ENCODE assay signal across 20 cellular contexts in genomic region chr1:207909687-207910086, GRCh38. TPM values are rescaled to one million over a fixed set of nuclear protein-coding genes. Genes with fewer than 3 reads are reported as not detected.
DNase-seq lines count a peak whose midpoint lies in the region; ATAC-seq, FAIRE-seq and TF ChIP-seq lines count a peak whose summit lies in the region.
"Had no signal": no experiment of that assay in that cellular context is flagged by ENCODE, and none has a peak within 500 bp of the region (broad histone marks: within the 10 kb centered on the region; RNA-seq: fewer than 3 reads in every experiment).

No MANE protein-coding gene starts in this region.

- no peak overlapping the region for H3K4me2 ChIP-seq in GM23338
- no peak overlapping the region for H3K4me2 ChIP-seq in Karpas-422 (ENCODE audit: low read depth, low read length, poor library complexity, severe bottlenecking)

- H3K79me2 ChIP-seq in GM23338 (replicated peaks; ENCODE audit: insufficient read depth) (no peaks in the 10 kb centered on the region), Karpas-422 (ENCODE audit: low read length) (no peaks in the 10 kb centered on the region)

- H4K20me1 ChIP-seq in GM23338 (replicated peaks; ENCODE audit: insufficient read depth) (no peaks in the 10 kb centered on the region), Karpas-422 (ENCODE audit: insufficient read depth, low read depth, low read length) (no peaks in the 10 kb centered on the region)

- H3K4me1 ChIP-seq in GM23338 (ENCODE audit: insufficient read depth), result 0 out of 2 replicates have a peak, but pooled peaks cover 3% of the 10 kb centered on the region
- peaks cover 2 to 79% (median 38%) of the 10 kb centered on the region in 5 donors for H3K4me1 ChIP-seq in subcutaneous abdominal adipose tissue (ENCODE audit: control insufficient read depth in 5 of 5, insufficient read depth in 5 of 5, low read length in 5 of 5)
- H3K4me1 ChIP-seq in mucosa of descending colon (ENCODE audit: low read depth), result peaks cover 4% of the 10 kb centered on the region
- no peaks in the 10 kb centered on the region for H3K4me1 ChIP-seq in Karpas-422 (ENCODE audit: low read length)
- no peaks in the 10 kb centered on the region for H3K4me1 ChIP-seq in colonic mucosa

- FAIRE-seq in GM19239 (lab: Jason Lieb, UNC), result no peak
- FAIRE-seq: H1, small intestine had no signal

- H3K27me3 ChIP-seq in GM23338 (ENCODE audit: insufficient read depth) (peaks cover 46% of the 10 kb centered on the region), dorsolateral prefrontal cortex (peaks cover 0 to 11% (median 0%) of the 10 kb centered on the region in 45 donors), subcutaneous abdominal adipose tissue (ENCODE audit: control insufficient read depth in 5 of 5, insufficient read depth in 4 of 5, low read length in 5 of 5) (peaks cover 8 to 25% (median 16%) of the 10 kb centered on the region in 5 donors), Karpas-422 (ENCODE audit: low read length) (no peaks in the 10 kb centered on the region), colonic mucosa (peaks cover 11% of the 10 kb centered on the region)
- H3K27me3 ChIP-seq: SJSA1 had no signal

- H3K9me2 ChIP-seq in GM23338 (ENCODE audit: insufficient read depth), result no peaks in the 10 kb centered on the region; the same call in 1 of the 2 replicates
- no peaks in the 10 kb centered on the region for H3K9me2 ChIP-seq in Karpas-422 (replicated peaks; ENCODE audit: insufficient read depth, low read length)

- H3K36me3 Mint-ChIP-seq in GM23338 (ENCODE audit: low read depth), result no peaks in the 10 kb centered on the region
- H3K36me3 Mint-ChIP-seq in naive B cell, result no peaks in the 10 kb centered on the region

- H3K9ac ChIP-seq in subcutaneous abdominal adipose tissue (ENCODE audit: low read length in 5 of 5) (peak overlapping the region in 3 of 5 donors; percentile 6 to 81 (median 31)), Karpas-422 (ENCODE audit: low read length) (no peak overlapping the region), colonic mucosa (ENCODE audit: low read depth in 2 of 2, low read length in 2 of 2) (no peak overlapping the region)

- DNase-seq in GM23338 (ENCODE audit: low spot score), result no peak
- no peak for DNase-seq in dorsolateral prefrontal cortex
- no peak for DNase-seq in naive B cell
- no peak for DNase-seq in GM19239 (ENCODE audit: insufficient read length, low spot score)
- DNase-seq in mucosa of descending colon, result no peak
- DNase-seq in Karpas-422, result no peak
- DNase-seq in colonic mucosa, result no peak
- DNase-seq: activated CD4-positive, CD25-positive, alpha-beta regulatory T cell treated with anti-CD3 and anti-CD28 coated beads, Interleukin-2, amount 50 U/mL, for 72 hours; central memory CD4-positive, alpha-beta T cell; COR-L47; endodermal cell; NCI-H2081; NCI-H526; nucleus accumbens; small intestine; T-helper 9 cell had no signal

- H3K27ac Mint-ChIP-seq in GM23338 (no peak overlapping the region), naive B cell (no peak overlapping the region)
- H3K27ac Mint-ChIP-seq: endodermal cell had no signal

- H3K9me3 ChIP-seq in subcutaneous abdominal adipose tissue (ENCODE audit: control insufficient read depth in 5 of 5, low read length in 5 of 5), result no peaks in the 10 kb centered on the region
- no peaks in the 10 kb centered on the region for H3K9me3 ChIP-seq in mucosa of descending colon
- no peaks in the 10 kb centered on the region for H3K9me3 ChIP-seq in Karpas-422 (ENCODE audit: low read length)
- no peaks in the 10 kb centered on the region for H3K9me3 ChIP-seq in colonic mucosa
- H3K9me3 ChIP-seq: SJSA1 had no signal

- H2AFZ ChIP-seq in GM23338 (peak overlapping the region; percentile 99; the same call in 1 of the 2 replicates), Karpas-422 (ENCODE audit: low read length) (no peak overlapping the region)

- H3K4me3 ChIP-seq in GM23338 (no peak overlapping the region), dorsolateral prefrontal cortex (peak overlapping the region in 30 of 59 donors; percentile 4 to 71 (median 58)), subcutaneous abdominal adipose tissue (ENCODE audit: low read depth in 1 of 5, low read length in 5 of 5) (peak overlapping the region; percentile 64 to 83 (median 70)), mucosa of descending colon (no peak overlapping the region), Karpas-422 (ENCODE audit: low read length) (no peak overlapping the region), colonic mucosa (no peak overlapping the region)
- H3K4me3 ChIP-seq: SJSA1 had no signal

- no peak overlapping the region for H3K4me3 Mint-ChIP-seq in GM23338
- peak overlapping the region in 6 of 8 donors; percentile 4 to 77 (median 48) for H3K4me3 Mint-ChIP-seq in naive B cell

- H3F3A ChIP-seq in GM23338 (replicated peaks; ENCODE audit: low read depth), result no peaks in the 10 kb centered on the region

- H3K4me1 Mint-ChIP-seq in GM23338 (peaks cover 8% of the 10 kb centered on the region), naive B cell (peaks cover 16 to 24% (median 18%) of the 10 kb centered on the region in 3 donors)

- no peaks in the 10 kb centered on the region for H3K36me3 ChIP-seq in GM23338 (ENCODE audit: insufficient read depth)
- no peaks in the 10 kb centered on the region for H3K36me3 ChIP-seq in subcutaneous abdominal adipose tissue (ENCODE audit: control insufficient read depth in 5 of 5, insufficient read depth in 5 of 5, low read length in 5 of 5)
- no peaks in the 10 kb centered on the region for H3K36me3 ChIP-seq in mucosa of descending colon (ENCODE audit: low read depth)
- H3K36me3 ChIP-seq in Karpas-422 (ENCODE audit: insufficient read depth, low read length), result no peaks in the 10 kb centered on the region
- no peaks in the 10 kb centered on the region for H3K36me3 ChIP-seq in colonic mucosa
- H3K36me3 ChIP-seq: SJSA1 had no signal

- peaks cover 22% of the 10 kb centered on the region for H3K27me3 Mint-ChIP-seq in GM23338 (ENCODE audit: insufficient read depth, low read depth, poor library complexity)
- peaks cover 51 to 75% (median 74%) of the 10 kb centered on the region in 3 donors for H3K27me3 Mint-ChIP-seq in naive B cell

- no peak for ATAC-seq in GM23338
- no peak for ATAC-seq in naive B cell (ENCODE audit: low read depth in 2 of 2)
- no peak for ATAC-seq in mucosa of descending colon

- intact Hi-C loops in dorsolateral prefrontal cortex (cut with DNase I), result no loop called here
- intact Hi-C loops in mucosa of descending colon (cut with DNase I, micrococcal nuclease), result no loop called here
- intact Hi-C loops in colonic mucosa (cut with DNase I), result no loop called here

- H3K9me3 Mint-ChIP-seq in GM23338 (no peaks in the 10 kb centered on the region; the same call in 2 of the 3 replicates), naive B cell (peaks cover 0 to 2% (median 0%) of the 10 kb centered on the region in 7 donors)
- H3K9me3 Mint-ChIP-seq: endodermal cell had no signal

- TF ChIP-seq CTCF in GM23338 (conservative IDR thresholded peaks at IDR 0.05; ENCODE audit: low read depth in 2 of 2) (no peak), dorsolateral prefrontal cortex (IDR thresholded peaks at IDR 0.05 in 54 of 56, conservative IDR thresholded peaks at IDR 0.05 in 2 of 56; ENCODE audit: low read depth in 1 of 56, partially characterized antibody in 56 of 56) (no peak), mucosa of descending colon (IDR thresholded peaks at IDR 0.05) (no peak), colonic mucosa (IDR thresholded peaks at IDR 0.05) (no peak)

- H3K27ac ChIP-seq in GM23338 (ENCODE audit: low read depth), result no peak overlapping the region
- peak overlapping the region in 17 of 59 donors; percentile 11 to 75 (median 54) for H3K27ac ChIP-seq in dorsolateral prefrontal cortex
- H3K27ac ChIP-seq in subcutaneous abdominal adipose tissue (ENCODE audit: low read depth, low read length), result peak overlapping the region; percentile 81
- no peak overlapping the region for H3K27ac ChIP-seq in Karpas-422 (ENCODE audit: low read length)
- H3K27ac ChIP-seq in colonic mucosa, result no peak overlapping the region
- H3K27ac ChIP-seq: SJSA1 had no signal

TF ChIP-seq in GM23338, 12 proteins besides CTCF, POLR2A, EP300 and RAD21 (continues in another document):
- TF ChIP-seq ETS1 (IDR thresholded peaks at IDR 0.05), result no peak
- TF ChIP-seq CREB1 (CRISPR knock-in tag; IDR thresholded peaks at IDR 0.05; ENCODE audit: low read depth), result no peak

RNA-seq across cellular contexts. Expression of gene CD34, which starts 1.2 kb away (rescaled TPM):
- total RNA-seq in GM23338 (2014; rRNA removed; shearing (Covaris generic)), result 0.07 and 0.23 TPM in 2 replicates
- 0.09 and 0.18 TPM in 2 replicates for polyA plus RNA-seq in GM23338 (2016; fragmentation: Nextera tagmentation; extraction: Ambion mirVana)
- 10 to 100 TPM in 99 of 120 experiments, 1 to 10 TPM in 21; 3.4 to 46.4 (median 15.4) TPM for total RNA-seq in dorsolateral prefrontal cortex
- polyA plus RNA-seq in naive B cell (ENCODE audit: low read depth in 6 of 6), result not detected
- 10 to 100 TPM in 1 of 3 donors, 1 to 10 TPM in 2; 7.7 to 26.9 (median 9.7) TPM for total RNA-seq in mucosa of descending colon
- total RNA-seq in Karpas-422 (2014; rRNA removed; shearing (Covaris generic); ENCODE audit: low replicate concordance), result 0.04 TPM in 1 of 2 replicates, not detected in the other
- 1 to 10 TPM; 3.1 to 8.4 TPM for total RNA-seq in colonic mucosa
- total RNA-seq: OCI-LY7 had no signal

Comparison
In these comparisons a context has a peak if more than half of its experiments do, and no peak if none do; other contexts are left out.
1. H3K4me3 ChIP-seq: peak in dorsolateral prefrontal cortex (30 of 59) and subcutaneous abdominal adipose tissue (5 of 5); none in GM23338 (single experiment), mucosa of descending colon (single experiment), Karpas-422 (single experiment) and colonic mucosa (single experiment).
2. H3K9ac ChIP-seq: peak in subcutaneous abdominal adipose tissue (3 of 5); none in Karpas-422 (single experiment) and colonic mucosa (0 of 2).